In the genomic region with DNA sequence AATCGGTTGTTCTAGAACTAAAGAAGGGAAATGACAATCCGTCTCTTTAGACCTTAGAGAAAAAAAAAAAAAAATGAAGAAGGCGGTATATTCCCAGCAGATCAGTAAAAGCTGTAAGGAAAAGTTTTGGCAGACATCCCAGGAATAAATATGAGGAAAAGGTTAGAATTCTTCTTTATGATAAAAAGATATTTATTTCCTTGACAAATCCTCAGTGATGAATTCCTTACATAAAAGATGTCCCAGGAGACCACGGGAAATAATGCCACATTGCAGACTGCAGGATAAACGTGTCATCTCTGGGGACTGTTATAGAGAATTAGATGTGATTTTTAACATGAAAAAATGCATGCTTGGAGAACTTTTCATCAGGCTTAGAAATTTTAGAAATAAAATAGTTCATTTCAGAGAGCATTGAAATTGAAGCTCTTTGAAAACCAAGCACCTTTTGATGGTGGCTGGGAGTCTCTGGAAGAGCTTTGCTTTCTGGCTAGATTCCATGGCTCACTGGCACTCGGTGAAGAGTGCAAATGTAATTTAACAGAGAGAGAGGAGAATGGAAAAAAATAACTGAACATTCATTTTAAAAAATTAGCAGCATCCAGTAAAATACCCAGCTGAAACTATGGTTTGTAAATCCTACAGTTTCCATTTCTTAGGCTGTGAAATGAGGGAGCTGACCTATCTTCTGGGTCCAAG, we compare ENCODE assay signal across 1 cellular context.
TF ChIP-seq lines count a peak whose summit lies in the region.

No MANE protein-coding gene starts in this region.

TF ChIP-seq in HEK293, 187 proteins besides CTCF, POLR2A, EP300 and RAD21 (continued from another document):
- no peak for TF ChIP-seq ZNF202 (tag by site-specific recombination; IDR thresholded peaks at IDR 0.05; ENCODE audit: borderline replicate concordance)
